Comparison of ENCODE assay signal across 8 cellular contexts in the genomic region with DNA sequence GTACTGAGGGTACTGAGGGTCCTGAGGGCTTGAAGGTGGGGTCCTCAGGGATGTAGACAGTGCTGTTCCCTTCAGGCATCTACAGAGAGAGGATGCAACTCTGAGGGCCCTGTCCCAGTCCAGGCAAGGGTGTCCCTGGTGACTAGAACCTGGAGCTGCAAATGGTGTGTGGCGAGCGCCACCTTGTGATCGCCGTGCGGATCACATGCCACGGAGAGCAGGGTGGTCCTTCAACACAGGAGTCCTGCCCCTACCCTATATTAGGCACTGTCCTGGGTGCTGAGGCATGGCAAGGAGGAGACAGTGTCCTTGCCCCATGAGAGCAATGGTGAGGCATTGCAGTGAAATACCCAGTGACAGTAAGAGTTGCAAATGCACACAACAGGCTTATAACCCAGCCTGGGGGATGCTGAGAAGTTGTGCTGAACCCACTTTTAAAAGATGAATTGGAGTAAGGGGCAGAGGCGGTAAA. TPM values are rescaled to one million over a fixed set of nuclear protein-coding genes. Genes with fewer than 3 reads are reported as not detected.
DNase-seq lines count a peak whose midpoint lies in the region.

No MANE protein-coding gene starts in this region.

- in situ Hi-C loops in SK-MEL-5 (cut with HindIII; ENCODE audit: low pct_unique_long_range_greater_than_20kb, low sequenced_read_pairs) = no loop called here

- DNase-seq in activated naive CD4-positive, alpha-beta T cell treated with Interleukin-2 at 50 U/mL for 16 hours = peak; percentile 7
- no peak for DNase-seq in activated naive CD4-positive, alpha-beta T cell (lab: John Stamatoyannopoulos, UW)
- DNase-seq in HuH-7.5 (ENCODE audit: low spot score) = peak; percentile 97
- DNase-seq in SK-MEL-5 (ENCODE audit: low read depth, low spot score) = peak; percentile 68
- DNase-seq in dermis microvascular lymphatic vessel endothelial cell (ENCODE audit: low read depth in 2 of 2) = peak; percentile 36 to 68
- DNase-seq in mucosa of gallbladder (ENCODE audit: low spot score) = peak; percentile 37
- DNase-seq in stimulated activated naive CD4-positive, alpha-beta T cell treated with Interleukin-2 at 50 U/mL for 16 hours (lab: John Stamatoyannopoulos, UW) = no peak
- DNase-seq in effector CD8-positive, alpha-beta T cell (lab: John Stamatoyannopoulos, UW) = no peak

RNA-seq across cellular contexts. Expression of gene RHCG, which starts 23.6 kb away (rescaled TPM):
- 9.4 and 10.4 TPM in 2 replicates for total RNA-seq in SK-MEL-5 (2014; rRNA removed; shearing (Covaris generic))
- 6.9 and 7.9 TPM in 2 replicates for polyA plus RNA-seq in SK-MEL-5 (2015; cell fraction: cytosol; rRNA removed)
- polyA plus RNA-seq in SK-MEL-5 (2015; cell fraction: nucleus; rRNA removed) = 4.3 and 11.6 TPM in 2 replicates
- total RNA-seq in dermis microvascular lymphatic vessel endothelial cell (not detected in 2 replicates), mucosa of gallbladder (not detected)

Comparison
In these comparisons a context has a peak if more than half of its experiments do, and no peak if none do; other contexts are left out.
1. DNase-seq: peak in activated naive CD4-positive, alpha-beta T cell treated with Interleukin-2 at 50 U/mL for 16 hours (single experiment), HuH-7.5 (single experiment), SK-MEL-5 (single experiment), dermis microvascular lymphatic vessel endothelial cell (2 of 2) and mucosa of gallbladder (single experiment); none in activated naive CD4-positive, alpha-beta T cell (0 of 4), stimulated activated naive CD4-positive, alpha-beta T cell treated with Interleukin-2 at 50 U/mL for 16 hours (single experiment) and effector CD8-positive, alpha-beta T cell (single experiment).